In genomic region chr20:24477831-24478547, GRCh38 we compare ENCODE assay signal across 21 cellular contexts. TPM values are rescaled to one million over a fixed set of nuclear protein-coding genes. Genes with fewer than 3 reads are reported as not detected.
"Had no signal": no experiment of that assay in that cellular context is flagged by ENCODE, and none has a peak within 500 bp of the region (broad histone marks: within the 10 kb centered on the region; RNA-seq: fewer than 3 reads in every experiment).

No MANE protein-coding gene starts in this region.

- ATAC-seq: activated CD4-positive, CD25-positive, alpha-beta regulatory T cell treated with anti-CD3 and anti-CD28 coated beads, Interleukin-2, amount 50 U/mL, for 24 hours; activated CD8-positive, alpha-beta memory T cell treated with anti-CD3 and anti-CD28 coated beads, Interleukin-2, amount 10 ng/mL, durations not matched to agents 7 days and 5 days; activated CD8-positive, alpha-beta T cell treated with anti-CD3 and anti-CD28 coated beads for 36 hours; gastrocnemius medialis; left lobe of liver; natural killer cell had no signal

- H3K9ac ChIP-seq: SK-N-SH had no signal

- DNase-seq: activated CD4-positive, alpha-beta T cell treated with anti-CD3 and anti-CD28 coated beads, Interleukin-2, amount 10 ng/mL, durations not matched to agents 7 days and 5 days; activated CD8-positive, alpha-beta memory T cell treated with anti-CD3 and anti-CD28 coated beads, Interleukin-2, amount 10 ng/mL, durations not matched to agents 7 days and 5 days; activated CD8-positive, alpha-beta T cell treated with anti-CD3 and anti-CD28 coated beads for 36 hours; activated effector memory CD4-positive, alpha-beta T cell treated with anti-CD3 and anti-CD28 coated beads, Interleukin-2, amount 50 U/mL, for 16 hours; activated naive CD4-positive, alpha-beta T cell treated with anti-CD3 and anti-CD28 coated beads, Interleukin-2, amount 10 ng/mL, durations not matched to agents 7 days and 5 days; activated T-cell treated with anti-CD3 and anti-CD28 coated beads for 4 hours; esophagus squamous epithelium; gastrocnemius medialis; natural killer cell; SK-N-SH; stimulated activated CD4-positive, alpha-beta T cell treated with anti-CD3 and anti-CD28 coated beads, Interleukin-2, amount 100 ng/mL, for 24 hours had no signal

- H3K9me3 ChIP-seq: esophagus squamous epithelium, gastrocnemius medialis, prostate gland, SK-N-SH, thoracic aorta had no signal

- H3K4me2 ChIP-seq: SK-N-SH had no signal

- H3K27ac ChIP-seq: esophagus squamous epithelium, gastrocnemius medialis, prostate gland, skin epidermis, thoracic aorta, VCaP had no signal

- H3K36me3 ChIP-seq: esophagus squamous epithelium, gastrocnemius medialis, prostate gland, thoracic aorta had no signal

- H3K4me3 ChIP-seq: esophagus squamous epithelium, gastrocnemius medialis, prostate gland, skin epidermis, thoracic aorta had no signal

- H3K4me1 ChIP-seq: esophagus squamous epithelium, gastrocnemius medialis, prostate gland had no signal

- FAIRE-seq: colon, keratinocyte had no signal

RNA-seq across cellular contexts. Expression of gene SYNDIG1, which starts 8.6 kb away (rescaled TPM):
- total RNA-seq: activated CD4-positive, alpha-beta T cell treated with anti-CD3 and anti-CD28 coated beads, Interleukin-2, amount 10 ng/mL, durations not matched to agents 7 days and 5 days; activated CD8-positive, alpha-beta memory T cell treated with anti-CD3 and anti-CD28 coated beads, Interleukin-2, amount 10 ng/mL, durations not matched to agents 7 days and 5 days; activated CD8-positive, alpha-beta T cell treated with anti-CD3 and anti-CD28 coated beads for 36 hours; esophagus squamous epithelium; left lobe of liver; lung microvascular endothelial cell; natural killer cell; T-helper 2 cell treated with Interferon-gamma antibody and Interleukin-4, amounts not matched to agents 100 ng/mL and 5 ng/mL, for 36 hours had no signal
- polyA plus RNA-seq: SK-N-SH had no signal
